ENCODE assay signal across 12 cellular contexts in the genomic region with DNA sequence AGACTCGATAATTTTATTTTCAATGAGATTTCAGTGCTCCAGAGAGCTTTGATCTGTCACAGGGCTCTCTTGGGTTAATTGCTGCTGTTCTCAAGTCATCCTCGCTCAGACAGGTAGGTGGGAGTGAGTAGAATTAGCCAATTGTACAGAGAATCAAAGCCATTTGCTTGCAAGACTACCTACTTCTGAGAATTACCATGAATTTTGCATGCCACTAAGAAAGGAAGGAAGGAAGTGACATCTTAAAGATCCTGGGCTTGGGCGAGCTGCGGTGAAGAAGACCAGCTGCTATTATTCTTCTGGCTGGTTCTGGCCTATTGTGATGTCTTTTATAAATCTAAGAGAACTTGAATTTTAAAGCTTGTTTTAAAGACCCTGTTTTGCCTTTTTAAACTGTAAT.
DNase-seq lines count a peak whose midpoint lies in the region; ATAC-seq and TF ChIP-seq lines count a peak whose summit lies in the region.
"Had no signal": no experiment of that assay in that cellular context is flagged by ENCODE, and none has a peak within 500 bp of the region (broad histone marks: within the 10 kb centered on the region; RNA-seq: fewer than 3 reads in every experiment).

No MANE protein-coding gene starts in this region.

- no peak for TF ChIP-seq CTCF in liver (IDR thresholded peaks at IDR 0.05; ENCODE audit: low read depth, low read length, missing input control)

- peaks cover 31% of the 10 kb centered on the region for H3K36me3 Mint-ChIP-seq in activated CD4-positive, alpha-beta memory T cell treated with anti-CD3 and anti-CD28 coated beads, Interleukin-2, amount 10 ng/mL, durations not matched to agents 7 days and 5 days (ENCODE audit: low read depth)

- WGBS in liver, result 78% methylated on average over 4 of the region's 4 CpGs

- no peaks in the 10 kb centered on the region for H3K9me3 ChIP-seq in liver (ENCODE audit: control insufficient read depth in 4 of 4, low read length in 3 of 4)

- TF ChIP-seq RAD21 in liver (IDR thresholded peaks at IDR 0.05), result no peak

- H3K4me1 Mint-ChIP-seq in activated CD4-positive, alpha-beta memory T cell treated with anti-CD3 and anti-CD28 coated beads, Interleukin-2, amount 10 ng/mL, durations not matched to agents 7 days and 5 days, result peaks cover 80% of the 10 kb centered on the region

- H3K27ac ChIP-seq in liver (ENCODE audit: low read depth in 1 of 2, low read length in 2 of 2), result peak overlapping the region; percentile 12 to 69
- H3K27ac ChIP-seq: epithelial cell of prostate, HL-60 had no signal

- peak overlapping the region; percentile 99 for H3K27ac Mint-ChIP-seq in activated CD4-positive, alpha-beta memory T cell treated with anti-CD3 and anti-CD28 coated beads, Interleukin-2, amount 10 ng/mL, durations not matched to agents 7 days and 5 days

- intact Hi-C loops in left ventricle myocardium superior (cut with micrococcal nuclease), result no loop called here

- H3K9me3 Mint-ChIP-seq in activated CD4-positive, alpha-beta memory T cell treated with anti-CD3 and anti-CD28 coated beads, Interleukin-2, amount 10 ng/mL, durations not matched to agents 7 days and 5 days, result peaks cover 2% of the 10 kb centered on the region

- H3K27me3 Mint-ChIP-seq in activated CD4-positive, alpha-beta memory T cell treated with anti-CD3 and anti-CD28 coated beads, Interleukin-2, amount 10 ng/mL, durations not matched to agents 7 days and 5 days, result no peaks in the 10 kb centered on the region

- POLR2A ChIA-PET in activated CD4-positive, alpha-beta memory T cell treated with anti-CD3 and anti-CD28 coated beads, Interleukin-2, amount 10 ng/mL, durations not matched to agents 7 days and 5 days (lab: Charles Lee), result interaction anchor here (0.6 to 3.3 kb wide), 22 partner anchors 9 to 299 kb away, joined by 3 to 73 read pairs (median 4); a partner anchor contains a TSS

- H3K36me3 ChIP-seq in liver (ENCODE audit: control insufficient read depth in 4 of 4, insufficient read depth in 3 of 4, low read depth in 1 of 4, low read length in 3 of 4), result no peaks in the 10 kb centered on the region

- peak; percentile 34 for DNase-seq in CD1c-positive myeloid dendritic cell (ENCODE audit: extremely low spot score)
- DNase-seq in MV-4-11 (lab: John Stamatoyannopoulos, UW), result peak; percentile 42
- peak; percentile 77 for DNase-seq in activated CD4-positive, alpha-beta memory T cell treated with anti-CD3 and anti-CD28 coated beads, Interleukin-2, amount 10 ng/mL, durations not matched to agents 7 days and 5 days
- no peak for DNase-seq in left ventricle myocardium superior
- DNase-seq: anterior cingulate cortex had no signal

- H3K4me1 ChIP-seq in liver (ENCODE audit: control insufficient read depth in 4 of 4, insufficient read depth in 4 of 4, low read length in 3 of 4), result peaks cover 16 to 68% (median 57%) of the 10 kb centered on the region in 4 donors

- no peak overlapping the region for H3K9ac ChIP-seq in liver (ENCODE audit: low read depth in 1 of 2, low read length in 2 of 2)

- ATAC-seq in GM18519 (IDR thresholded peaks at IDR 0.05; ENCODE audit: low FRiP score, unreplicated experiment) (no peak), HG03571 (IDR thresholded peaks at IDR 0.05; ENCODE audit: unreplicated experiment) (no peak), GM18909 (IDR thresholded peaks at IDR 0.05; ENCODE audit: poor library complexity, unreplicated experiment) (no peak), left ventricle myocardium superior (no peak)
- ATAC-seq: GM12878 had no signal

- H3K27me3 ChIP-seq in liver (ENCODE audit: control insufficient read depth in 4 of 4, insufficient read depth in 4 of 4, low read length in 3 of 4), result no peaks in the 10 kb centered on the region

- CTCF ChIA-PET in activated CD4-positive, alpha-beta memory T cell treated with anti-CD3 and anti-CD28 coated beads, Interleukin-2, amount 10 ng/mL, durations not matched to agents 7 days and 5 days (lab: Charles Lee), result interaction anchor here (1.0 to 3.1 kb wide), 8 partner anchors 8 to 261 kb away, joined by 3 to 25 read pairs (median 10); a partner anchor contains a TSS

- peak overlapping the region; percentile 72 for H3K4me3 Mint-ChIP-seq in activated CD4-positive, alpha-beta memory T cell treated with anti-CD3 and anti-CD28 coated beads, Interleukin-2, amount 10 ng/mL, durations not matched to agents 7 days and 5 days

- H3K4me3 ChIP-seq in liver (ENCODE audit: low read depth in 1 of 3, low read length in 3 of 3), result no peak overlapping the region
- H3K4me3 ChIP-seq: GM12878 had no signal

TF ChIP-seq in liver, 16 proteins besides CTCF, POLR2A, EP300 and RAD21:
- TF ChIP-seq, protein P1, sequence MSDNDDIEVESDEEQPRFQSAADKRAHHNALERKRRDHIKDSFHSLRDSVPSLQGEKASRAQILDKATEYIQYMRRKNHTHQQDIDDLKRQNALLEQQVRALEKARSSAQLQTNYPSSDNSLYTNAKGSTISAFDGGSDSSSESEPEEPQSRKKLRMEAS (IDR thresholded peaks at IDR 0.05), result no peak
- TF ChIP-seq FOXA1 (IDR thresholded peaks at IDR 0.05) (no peak), TAF1 (conservative IDR thresholded peaks at IDR 0.05) (no peak), GABPA (IDR thresholded peaks at IDR 0.05 in 1 of 2, conservative IDR thresholded peaks at IDR 0.05 in 1 of 2) (no peak), NR2F2 (IDR thresholded peaks at IDR 0.05) (no peak), HNF4G (IDR thresholded peaks at IDR 0.05) (no peak), YY1 (IDR thresholded peaks at IDR 0.05) (no peak)
- TF ChIP-seq, protein P2, sequence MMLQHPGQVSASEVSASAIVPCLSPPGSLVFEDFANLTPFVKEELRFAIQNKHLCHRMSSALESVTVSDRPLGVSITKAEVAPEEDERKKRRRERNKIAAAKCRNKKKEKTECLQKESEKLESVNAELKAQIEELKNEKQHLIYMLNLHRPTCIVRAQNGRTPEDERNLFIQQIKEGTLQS (IDR thresholded peaks at IDR 0.05), result no peak
- TF ChIP-seq, protein P3, sequence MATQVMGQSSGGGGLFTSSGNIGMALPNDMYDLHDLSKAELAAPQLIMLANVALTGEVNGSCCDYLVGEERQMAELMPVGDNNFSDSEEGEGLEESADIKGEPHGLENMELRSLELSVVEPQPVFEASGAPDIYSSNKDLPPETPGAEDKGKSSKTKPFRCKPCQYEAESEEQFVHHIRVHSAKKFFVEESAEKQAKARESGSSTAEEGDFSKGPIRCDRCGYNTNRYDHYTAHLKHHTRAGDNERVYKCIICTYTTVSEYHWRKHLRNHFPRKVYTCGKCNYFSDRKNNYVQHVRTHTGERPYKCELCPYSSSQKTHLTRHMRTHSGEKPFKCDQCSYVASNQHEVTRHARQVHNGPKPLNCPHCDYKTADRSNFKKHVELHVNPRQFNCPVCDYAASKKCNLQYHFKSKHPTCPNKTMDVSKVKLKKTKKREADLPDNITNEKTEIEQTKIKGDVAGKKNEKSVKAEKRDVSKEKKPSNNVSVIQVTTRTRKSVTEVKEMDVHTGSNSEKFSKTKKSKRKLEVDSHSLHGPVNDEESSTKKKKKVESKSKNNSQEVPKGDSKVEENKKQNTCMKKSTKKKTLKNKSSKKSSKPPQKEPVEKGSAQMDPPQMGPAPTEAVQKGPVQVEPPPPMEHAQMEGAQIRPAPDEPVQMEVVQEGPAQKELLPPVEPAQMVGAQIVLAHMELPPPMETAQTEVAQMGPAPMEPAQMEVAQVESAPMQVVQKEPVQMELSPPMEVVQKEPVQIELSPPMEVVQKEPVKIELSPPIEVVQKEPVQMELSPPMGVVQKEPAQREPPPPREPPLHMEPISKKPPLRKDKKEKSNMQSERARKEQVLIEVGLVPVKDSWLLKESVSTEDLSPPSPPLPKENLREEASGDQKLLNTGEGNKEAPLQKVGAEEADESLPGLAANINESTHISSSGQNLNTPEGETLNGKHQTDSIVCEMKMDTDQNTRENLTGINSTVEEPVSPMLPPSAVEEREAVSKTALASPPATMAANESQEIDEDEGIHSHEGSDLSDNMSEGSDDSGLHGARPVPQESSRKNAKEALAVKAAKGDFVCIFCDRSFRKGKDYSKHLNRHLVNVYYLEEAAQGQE (IDR thresholded peaks at IDR 0.05), result no peak
- TF ChIP-seq, protein P4, sequence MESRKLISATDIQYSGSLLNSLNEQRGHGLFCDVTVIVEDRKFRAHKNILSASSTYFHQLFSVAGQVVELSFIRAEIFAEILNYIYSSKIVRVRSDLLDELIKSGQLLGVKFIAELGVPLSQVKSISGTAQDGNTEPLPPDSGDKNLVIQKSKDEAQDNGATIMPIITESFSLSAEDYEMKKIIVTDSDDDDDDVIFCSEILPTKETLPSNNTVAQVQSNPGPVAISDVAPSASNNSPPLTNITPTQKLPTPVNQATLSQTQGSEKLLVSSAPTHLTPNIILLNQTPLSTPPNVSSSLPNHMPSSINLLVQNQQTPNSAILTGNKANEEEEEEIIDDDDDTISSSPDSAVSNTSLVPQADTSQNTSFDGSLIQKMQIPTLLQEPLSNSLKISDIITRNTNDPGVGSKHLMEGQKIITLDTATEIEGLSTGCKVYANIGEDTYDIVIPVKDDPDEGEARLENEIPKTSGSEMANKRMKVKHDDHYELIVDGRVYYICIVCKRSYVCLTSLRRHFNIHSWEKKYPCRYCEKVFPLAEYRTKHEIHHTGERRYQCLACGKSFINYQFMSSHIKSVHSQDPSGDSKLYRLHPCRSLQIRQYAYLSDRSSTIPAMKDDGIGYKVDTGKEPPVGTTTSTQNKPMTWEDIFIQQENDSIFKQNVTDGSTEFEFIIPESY (IDR thresholded peaks at IDR 0.05), result no peak
TF ChIP-seq in liver: peak in this region for 0.
